Comparison of ENCODE assay signal across 10 cellular contexts in genomic region chr4:174423257-174423944, GRCh38.
DNase-seq lines count a peak whose midpoint lies in the region; ATAC-seq, FAIRE-seq and TF ChIP-seq lines count a peak whose summit lies in the region.
"Had no signal": no experiment of that assay in that cellular context is flagged by ENCODE, and none has a peak within 500 bp of the region (broad histone marks: within the 10 kb centered on the region; RNA-seq: fewer than 3 reads in every experiment).

No MANE protein-coding gene starts in this region.

- POLR2A ChIA-PET in activated CD4-positive, alpha-beta T cell treated with anti-CD3 and anti-CD28 coated beads, Interleukin-2, amount 10 ng/mL, durations not matched to agents 7 days and 5 days (lab: Charles Lee), result no interaction called here
- POLR2A ChIA-PET in Panc1 (lab: Charles Lee), result no interaction called here

- peaks cover 1% of the 10 kb centered on the region for H3K27me3 Mint-ChIP-seq in activated CD4-positive, alpha-beta T cell treated with anti-CD3 and anti-CD28 coated beads, Interleukin-2, amount 10 ng/mL, durations not matched to agents 24 days and 14 days
- peaks cover 4% of the 10 kb centered on the region for H3K27me3 Mint-ChIP-seq in activated CD4-positive, alpha-beta T cell treated with anti-CD3 and anti-CD28 coated beads, Interleukin-2, amount 10 ng/mL, durations not matched to agents 7 days and 5 days
- H3K27me3 Mint-ChIP-seq in activated naive CD4-positive, alpha-beta T cell treated with anti-CD3 and anti-CD28 coated beads, Interleukin-2, amount 10 ng/mL, durations not matched to agents 7 days and 5 days, result no peaks in the 10 kb centered on the region

- BruUV-seq in Panc1 (replicated peaks; lab: Mats Ljungman, UMichigan), result no TSS peak

- intact Hi-C loops in activated CD4-positive, alpha-beta T cell treated with anti-CD3 and anti-CD28 coated beads, Interleukin-2, amount 10 ng/mL, durations not matched to agents 24 days and 14 days (cut with micrococcal nuclease), result no loop called here
- intact Hi-C loops in Panc1 (cut with micrococcal nuclease; ENCODE audit: unreplicated experiment), result no loop called here

- in situ Hi-C loops in Panc1 (cut with HindIII; ENCODE audit: low pct_unique_long_range_greater_than_20kb, low sequenced_read_pairs), result no loop called here

- H3K27ac Mint-ChIP-seq in activated CD4-positive, alpha-beta T cell treated with anti-CD3 and anti-CD28 coated beads, Interleukin-2, amount 10 ng/mL, durations not matched to agents 24 days and 14 days, result peak overlapping the region; percentile 21
- no peak overlapping the region for H3K27ac Mint-ChIP-seq in activated CD4-positive, alpha-beta T cell treated with anti-CD3 and anti-CD28 coated beads, Interleukin-2, amount 10 ng/mL, durations not matched to agents 7 days and 5 days
- no peak overlapping the region for H3K27ac Mint-ChIP-seq in activated naive CD4-positive, alpha-beta T cell treated with anti-CD3 and anti-CD28 coated beads, Interleukin-2, amount 10 ng/mL, durations not matched to agents 7 days and 5 days

- H3K4me1 Mint-ChIP-seq in activated CD4-positive, alpha-beta T cell treated with anti-CD3 and anti-CD28 coated beads, Interleukin-2, amount 10 ng/mL, durations not matched to agents 24 days and 14 days, result peaks cover 9% of the 10 kb centered on the region
- peaks cover 16% of the 10 kb centered on the region for H3K4me1 Mint-ChIP-seq in activated CD4-positive, alpha-beta T cell treated with anti-CD3 and anti-CD28 coated beads, Interleukin-2, amount 10 ng/mL, durations not matched to agents 7 days and 5 days
- peaks cover 16% of the 10 kb centered on the region for H3K4me1 Mint-ChIP-seq in activated naive CD4-positive, alpha-beta T cell treated with anti-CD3 and anti-CD28 coated beads, Interleukin-2, amount 10 ng/mL, durations not matched to agents 7 days and 5 days

- no peaks in the 10 kb centered on the region for H3K9me3 ChIP-seq in Panc1 (ENCODE audit: control insufficient read depth, insufficient read depth, low read depth, low read length)
- no peaks in the 10 kb centered on the region for H3K9me3 ChIP-seq in small intestine (ENCODE audit: control insufficient read depth, low read depth)
- H3K9me3 ChIP-seq: right lobe of liver had no signal

- H3K27me3 ChIP-seq in Panc1 (ENCODE audit: control insufficient read depth, insufficient read depth, low read length) (no peaks in the 10 kb centered on the region), small intestine (ENCODE audit: control insufficient read depth in 2 of 2, insufficient read depth in 2 of 2, low read length in 2 of 2) (no peaks in the 10 kb centered on the region)
- H3K27me3 ChIP-seq: right lobe of liver had no signal

- WGBS in small intestine, 3 donors, result 32 to 43% (median 40%) methylated on average over 6 of the region's 6 CpGs

- no peak for TF ChIP-seq CTCF in Panc1 (IDR thresholded peaks at IDR 0.05)

- H3K36me3 Mint-ChIP-seq in activated CD4-positive, alpha-beta T cell treated with anti-CD3 and anti-CD28 coated beads, Interleukin-2, amount 10 ng/mL, durations not matched to agents 24 days and 14 days (ENCODE audit: low read depth), result no peaks in the 10 kb centered on the region
- no peaks in the 10 kb centered on the region for H3K36me3 Mint-ChIP-seq in activated CD4-positive, alpha-beta T cell treated with anti-CD3 and anti-CD28 coated beads, Interleukin-2, amount 10 ng/mL, durations not matched to agents 7 days and 5 days (ENCODE audit: low read depth)
- H3K36me3 Mint-ChIP-seq in activated naive CD4-positive, alpha-beta T cell treated with anti-CD3 and anti-CD28 coated beads, Interleukin-2, amount 10 ng/mL, durations not matched to agents 7 days and 5 days, result no peaks in the 10 kb centered on the region
- H3K36me3 Mint-ChIP-seq: CD4-positive, alpha-beta memory T cell had no signal

- ATAC-seq in HG02885 (IDR thresholded peaks at IDR 0.05; ENCODE audit: poor library complexity, unreplicated experiment) (peak; percentile 74), Panc1 (no peak), esophagus mucosa (peak; percentile 100), HG03280 (IDR thresholded peaks at IDR 0.05; ENCODE audit: unreplicated experiment) (no peak)

- H3K36me3 ChIP-seq in Panc1 (ENCODE audit: control insufficient read depth, insufficient read depth, low read length) (no peaks in the 10 kb centered on the region), small intestine (ENCODE audit: control insufficient read depth in 2 of 2, insufficient read depth in 2 of 2, low read length in 2 of 2) (no peaks in the 10 kb centered on the region)
- H3K36me3 ChIP-seq: right lobe of liver had no signal

- CTCF ChIA-PET in activated CD4-positive, alpha-beta T cell treated with anti-CD3 and anti-CD28 coated beads, Interleukin-2, amount 10 ng/mL, durations not matched to agents 7 days and 5 days (lab: Charles Lee), result interaction anchor here (0.6 kb wide), 1 partner anchor 167 kb away, joined by 3 read pairs; no protein-coding TSS in a partner anchor
- CTCF ChIA-PET in Panc1 (lab: Charles Lee), result no interaction called here
- CTCF ChIA-PET in activated naive CD4-positive, alpha-beta T cell treated with anti-CD3 and anti-CD28 coated beads, Interleukin-2, amount 10 ng/mL, durations not matched to agents 7 days and 5 days (lab: Charles Lee), result no interaction called here

- no peaks in the 10 kb centered on the region for H3K4me1 ChIP-seq in Panc1 (ENCODE audit: control insufficient read depth, insufficient read depth, low read length)
- H3K4me1 ChIP-seq in small intestine (ENCODE audit: control insufficient read depth in 2 of 2, insufficient read depth in 1 of 2, low read depth in 1 of 2, low read length in 1 of 2), result no peaks in the 10 kb centered on the region
- H3K4me1 ChIP-seq: right lobe of liver had no signal

- H3K4me3 ChIP-seq in Panc1 (ENCODE audit: low read depth in 2 of 2, low read length in 2 of 2) (no peak overlapping the region), small intestine (ENCODE audit: low read depth in 1 of 2, low read length in 2 of 2) (no peak overlapping the region)
- H3K4me3 ChIP-seq: right lobe of liver had no signal

- no peak for DNase-seq in activated CD4-positive, alpha-beta T cell treated with anti-CD3 and anti-CD28 coated beads, Interleukin-2, amount 10 ng/mL, durations not matched to agents 24 days and 14 days
- no peak for DNase-seq in activated CD4-positive, alpha-beta T cell treated with anti-CD3 and anti-CD28 coated beads, Interleukin-2, amount 10 ng/mL, durations not matched to agents 7 days and 5 days
- DNase-seq in Panc1 (ENCODE audit: low read depth, low spot score) (peak; percentile 51), small intestine (peak; percentile 8)
- DNase-seq in activated naive CD4-positive, alpha-beta T cell treated with anti-CD3 and anti-CD28 coated beads, Interleukin-2, amount 10 ng/mL, durations not matched to agents 7 days and 5 days, result no peak
- DNase-seq: right lobe of liver had no signal

- FAIRE-seq in small intestine (lab: Jason Lieb, UNC), result no peak

- H3K27ac ChIP-seq in Panc1 (ENCODE audit: low read length), result no peak overlapping the region
- no peak overlapping the region for H3K27ac ChIP-seq in small intestine (ENCODE audit: low read depth in 1 of 2, low read length in 1 of 2)
- H3K27ac ChIP-seq: right lobe of liver had no signal

- H3K4me3 Mint-ChIP-seq in activated CD4-positive, alpha-beta T cell treated with anti-CD3 and anti-CD28 coated beads, Interleukin-2, amount 10 ng/mL, durations not matched to agents 24 days and 14 days, result no peak overlapping the region
- H3K4me3 Mint-ChIP-seq in activated CD4-positive, alpha-beta T cell treated with anti-CD3 and anti-CD28 coated beads, Interleukin-2, amount 10 ng/mL, durations not matched to agents 7 days and 5 days, result no peak overlapping the region
- no peak overlapping the region for H3K4me3 Mint-ChIP-seq in activated naive CD4-positive, alpha-beta T cell treated with anti-CD3 and anti-CD28 coated beads, Interleukin-2, amount 10 ng/mL, durations not matched to agents 7 days and 5 days

- no peaks in the 10 kb centered on the region for H3K9me3 Mint-ChIP-seq in activated CD4-positive, alpha-beta T cell treated with anti-CD3 and anti-CD28 coated beads, Interleukin-2, amount 10 ng/mL, durations not matched to agents 24 days and 14 days
- no peaks in the 10 kb centered on the region for H3K9me3 Mint-ChIP-seq in activated CD4-positive, alpha-beta T cell treated with anti-CD3 and anti-CD28 coated beads, Interleukin-2, amount 10 ng/mL, durations not matched to agents 7 days and 5 days
- no peaks in the 10 kb centered on the region for H3K9me3 Mint-ChIP-seq in activated naive CD4-positive, alpha-beta T cell treated with anti-CD3 and anti-CD28 coated beads, Interleukin-2, amount 10 ng/mL, durations not matched to agents 7 days and 5 days
- H3K9me3 Mint-ChIP-seq: CD4-positive, alpha-beta memory T cell had no signal

Comparison
In these comparisons a context has a peak if more than half of its experiments do, and no peak if none do; other contexts are left out.
1. DNase-seq: peak in Panc1 (single experiment) and small intestine (single experiment); none in activated CD4-positive, alpha-beta T cell treated with anti-CD3 and anti-CD28 coated beads, Interleukin-2, amount 10 ng/mL, durations not matched to agents 24 days and 14 days (single experiment), activated CD4-positive, alpha-beta T cell treated with anti-CD3 and anti-CD28 coated beads, Interleukin-2, amount 10 ng/mL, durations not matched to agents 7 days and 5 days (single experiment) and activated naive CD4-positive, alpha-beta T cell treated with anti-CD3 and anti-CD28 coated beads, Interleukin-2, amount 10 ng/mL, durations not matched to agents 7 days and 5 days (single experiment).
2. ATAC-seq: peak in HG02885 (single experiment) and esophagus mucosa (single experiment); none in Panc1 (single experiment) and HG03280 (single experiment).